2 cellular contexts compared by ENCODE assay signal in the genomic region with DNA sequence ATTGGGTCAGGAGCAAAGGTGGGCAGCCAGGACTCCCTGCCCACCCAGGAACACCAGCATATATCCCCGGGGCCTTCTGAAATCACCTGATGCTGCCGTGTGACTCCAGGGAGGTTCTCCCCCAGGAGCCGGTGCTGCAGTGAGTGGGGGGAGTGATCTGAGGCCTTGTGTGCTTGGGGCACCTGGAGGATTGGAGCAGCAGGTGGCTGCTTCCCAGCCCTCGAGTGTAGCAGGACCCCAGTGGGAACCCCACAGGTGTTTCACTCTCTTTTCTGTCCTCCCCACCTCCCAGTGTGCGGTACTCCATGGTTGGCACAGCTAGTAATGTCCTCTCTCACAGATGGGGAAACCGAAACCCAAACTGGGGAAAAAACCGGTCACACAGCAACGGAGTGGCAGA.
TF ChIP-seq lines count a peak whose summit lies in the region.

No MANE protein-coding gene starts in this region.

TF ChIP-seq in HepG2, 621 proteins besides CTCF, POLR2A, EP300 and RAD21:
- TF ChIP-seq, protein P1, sequence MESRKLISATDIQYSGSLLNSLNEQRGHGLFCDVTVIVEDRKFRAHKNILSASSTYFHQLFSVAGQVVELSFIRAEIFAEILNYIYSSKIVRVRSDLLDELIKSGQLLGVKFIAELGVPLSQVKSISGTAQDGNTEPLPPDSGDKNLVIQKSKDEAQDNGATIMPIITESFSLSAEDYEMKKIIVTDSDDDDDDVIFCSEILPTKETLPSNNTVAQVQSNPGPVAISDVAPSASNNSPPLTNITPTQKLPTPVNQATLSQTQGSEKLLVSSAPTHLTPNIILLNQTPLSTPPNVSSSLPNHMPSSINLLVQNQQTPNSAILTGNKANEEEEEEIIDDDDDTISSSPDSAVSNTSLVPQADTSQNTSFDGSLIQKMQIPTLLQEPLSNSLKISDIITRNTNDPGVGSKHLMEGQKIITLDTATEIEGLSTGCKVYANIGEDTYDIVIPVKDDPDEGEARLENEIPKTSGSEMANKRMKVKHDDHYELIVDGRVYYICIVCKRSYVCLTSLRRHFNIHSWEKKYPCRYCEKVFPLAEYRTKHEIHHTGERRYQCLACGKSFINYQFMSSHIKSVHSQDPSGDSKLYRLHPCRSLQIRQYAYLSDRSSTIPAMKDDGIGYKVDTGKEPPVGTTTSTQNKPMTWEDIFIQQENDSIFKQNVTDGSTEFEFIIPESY (CRISPR knock-in tag; IDR thresholded peaks at IDR 0.05): no peak
- TF ChIP-seq BHLHE40 (IDR thresholded peaks at IDR 0.05; ENCODE audit: low read length) (no peak), ZSCAN30 (CRISPR knock-in tag; IDR thresholded peaks at IDR 0.05) (no peak), RXRB (CRISPR knock-in tag; IDR thresholded peaks at IDR 0.05; ENCODE audit: borderline replicate concordance) (no peak), ZNF281 (CRISPR knock-in tag; IDR thresholded peaks at IDR 0.05; ENCODE audit: borderline replicate concordance) (no peak), CREB3 (CRISPR knock-in tag; IDR thresholded peaks at IDR 0.05) (no peak), CEBPZ (IDR thresholded peaks at IDR 0.05; ENCODE audit: low read length) (no peak)

TF ChIP-seq in H1, 55 proteins besides CTCF, POLR2A, EP300 and RAD21:
- TF ChIP-seq, protein P2, sequence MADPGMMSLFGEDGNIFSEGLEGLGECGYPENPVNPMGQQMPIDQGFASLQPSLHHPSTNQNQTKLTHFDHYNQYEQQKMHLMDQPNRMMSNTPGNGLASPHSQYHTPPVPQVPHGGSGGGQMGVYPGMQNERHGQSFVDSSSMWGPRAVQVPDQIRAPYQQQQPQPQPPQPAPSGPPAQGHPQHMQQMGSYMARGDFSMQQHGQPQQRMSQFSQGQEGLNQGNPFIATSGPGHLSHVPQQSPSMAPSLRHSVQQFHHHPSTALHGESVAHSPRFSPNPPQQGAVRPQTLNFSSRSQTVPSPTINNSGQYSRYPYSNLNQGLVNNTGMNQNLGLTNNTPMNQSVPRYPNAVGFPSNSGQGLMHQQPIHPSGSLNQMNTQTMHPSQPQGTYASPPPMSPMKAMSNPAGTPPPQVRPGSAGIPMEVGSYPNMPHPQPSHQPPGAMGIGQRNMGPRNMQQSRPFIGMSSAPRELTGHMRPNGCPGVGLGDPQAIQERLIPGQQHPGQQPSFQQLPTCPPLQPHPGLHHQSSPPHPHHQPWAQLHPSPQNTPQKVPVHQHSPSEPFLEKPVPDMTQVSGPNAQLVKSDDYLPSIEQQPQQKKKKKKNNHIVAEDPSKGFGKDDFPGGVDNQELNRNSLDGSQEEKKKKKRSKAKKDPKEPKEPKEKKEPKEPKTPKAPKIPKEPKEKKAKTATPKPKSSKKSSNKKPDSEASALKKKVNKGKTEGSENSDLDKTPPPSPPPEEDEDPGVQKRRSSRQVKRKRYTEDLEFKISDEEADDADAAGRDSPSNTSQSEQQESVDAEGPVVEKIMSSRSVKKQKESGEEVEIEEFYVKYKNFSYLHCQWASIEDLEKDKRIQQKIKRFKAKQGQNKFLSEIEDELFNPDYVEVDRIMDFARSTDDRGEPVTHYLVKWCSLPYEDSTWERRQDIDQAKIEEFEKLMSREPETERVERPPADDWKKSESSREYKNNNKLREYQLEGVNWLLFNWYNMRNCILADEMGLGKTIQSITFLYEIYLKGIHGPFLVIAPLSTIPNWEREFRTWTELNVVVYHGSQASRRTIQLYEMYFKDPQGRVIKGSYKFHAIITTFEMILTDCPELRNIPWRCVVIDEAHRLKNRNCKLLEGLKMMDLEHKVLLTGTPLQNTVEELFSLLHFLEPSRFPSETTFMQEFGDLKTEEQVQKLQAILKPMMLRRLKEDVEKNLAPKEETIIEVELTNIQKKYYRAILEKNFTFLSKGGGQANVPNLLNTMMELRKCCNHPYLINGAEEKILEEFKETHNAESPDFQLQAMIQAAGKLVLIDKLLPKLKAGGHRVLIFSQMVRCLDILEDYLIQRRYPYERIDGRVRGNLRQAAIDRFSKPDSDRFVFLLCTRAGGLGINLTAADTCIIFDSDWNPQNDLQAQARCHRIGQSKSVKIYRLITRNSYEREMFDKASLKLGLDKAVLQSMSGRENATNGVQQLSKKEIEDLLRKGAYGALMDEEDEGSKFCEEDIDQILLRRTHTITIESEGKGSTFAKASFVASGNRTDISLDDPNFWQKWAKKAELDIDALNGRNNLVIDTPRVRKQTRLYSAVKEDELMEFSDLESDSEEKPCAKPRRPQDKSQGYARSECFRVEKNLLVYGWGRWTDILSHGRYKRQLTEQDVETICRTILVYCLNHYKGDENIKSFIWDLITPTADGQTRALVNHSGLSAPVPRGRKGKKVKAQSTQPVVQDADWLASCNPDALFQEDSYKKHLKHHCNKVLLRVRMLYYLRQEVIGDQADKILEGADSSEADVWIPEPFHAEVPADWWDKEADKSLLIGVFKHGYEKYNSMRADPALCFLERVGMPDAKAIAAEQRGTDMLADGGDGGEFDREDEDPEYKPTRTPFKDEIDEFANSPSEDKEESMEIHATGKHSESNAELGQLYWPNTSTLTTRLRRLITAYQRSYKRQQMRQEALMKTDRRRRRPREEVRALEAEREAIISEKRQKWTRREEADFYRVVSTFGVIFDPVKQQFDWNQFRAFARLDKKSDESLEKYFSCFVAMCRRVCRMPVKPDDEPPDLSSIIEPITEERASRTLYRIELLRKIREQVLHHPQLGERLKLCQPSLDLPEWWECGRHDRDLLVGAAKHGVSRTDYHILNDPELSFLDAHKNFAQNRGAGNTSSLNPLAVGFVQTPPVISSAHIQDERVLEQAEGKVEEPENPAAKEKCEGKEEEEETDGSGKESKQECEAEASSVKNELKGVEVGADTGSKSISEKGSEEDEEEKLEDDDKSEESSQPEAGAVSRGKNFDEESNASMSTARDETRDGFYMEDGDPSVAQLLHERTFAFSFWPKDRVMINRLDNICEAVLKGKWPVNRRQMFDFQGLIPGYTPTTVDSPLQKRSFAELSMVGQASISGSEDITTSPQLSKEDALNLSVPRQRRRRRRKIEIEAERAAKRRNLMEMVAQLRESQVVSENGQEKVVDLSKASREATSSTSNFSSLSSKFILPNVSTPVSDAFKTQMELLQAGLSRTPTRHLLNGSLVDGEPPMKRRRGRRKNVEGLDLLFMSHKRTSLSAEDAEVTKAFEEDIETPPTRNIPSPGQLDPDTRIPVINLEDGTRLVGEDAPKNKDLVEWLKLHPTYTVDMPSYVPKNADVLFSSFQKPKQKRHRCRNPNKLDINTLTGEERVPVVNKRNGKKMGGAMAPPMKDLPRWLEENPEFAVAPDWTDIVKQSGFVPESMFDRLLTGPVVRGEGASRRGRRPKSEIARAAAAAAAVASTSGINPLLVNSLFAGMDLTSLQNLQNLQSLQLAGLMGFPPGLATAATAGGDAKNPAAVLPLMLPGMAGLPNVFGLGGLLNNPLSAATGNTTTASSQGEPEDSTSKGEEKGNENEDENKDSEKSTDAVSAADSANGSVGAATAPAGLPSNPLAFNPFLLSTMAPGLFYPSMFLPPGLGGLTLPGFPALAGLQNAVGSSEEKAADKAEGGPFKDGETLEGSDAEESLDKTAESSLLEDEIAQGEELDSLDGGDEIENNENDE (IDR thresholded peaks at IDR 0.05; ENCODE audit: insufficient replicate concordance, low read length): no peak
- TF ChIP-seq JUND (IDR thresholded peaks at IDR 0.05; ENCODE audit: low read length): no peak
- TF ChIP-seq KDM1A (IDR thresholded peaks at IDR 0.05; ENCODE audit: borderline replicate concordance, low read length): no peak
- no peak for TF ChIP-seq SP1 (IDR thresholded peaks at IDR 0.05; ENCODE audit: low read depth, low read length)
- TF ChIP-seq TAF1 (IDR thresholded peaks at IDR 0.05; ENCODE audit: low read depth, low read length): no peak
- no peak for TF ChIP-seq SUZ12 (IDR thresholded peaks at IDR 0.05; ENCODE audit: low read length)
- no peak for TF ChIP-seq SIN3A (conservative IDR thresholded peaks at IDR 0.05 in 1 of 2, IDR thresholded peaks at IDR 0.05 in 1 of 2; ENCODE audit: low read depth in 1 of 2, low read length in 2 of 2)
- TF ChIP-seq TAF7 (optimal IDR thresholded peaks at IDR 0.05; ENCODE audit: borderline replicate concordance, low read depth, low read length): no peak
- TF ChIP-seq EZH2 (IDR thresholded peaks at IDR 0.05; ENCODE audit: low read depth, low read length, severe bottlenecking): no peak
- no peak for TF ChIP-seq PHF8 (conservative IDR thresholded peaks at IDR 0.05; ENCODE audit: low read depth, low read length)
- TF ChIP-seq HDAC6 (IDR thresholded peaks at IDR 0.05; ENCODE audit: low read depth, low read length): no peak
- TF ChIP-seq TBP (IDR thresholded peaks at IDR 0.05; ENCODE audit: low read depth, low read length): no peak
- TF ChIP-seq CTBP2 (IDR thresholded peaks at IDR 0.05; ENCODE audit: borderline replicate concordance, insufficient read depth, insufficient read length, low read length): no peak
- TF ChIP-seq KDM4A (IDR thresholded peaks at IDR 0.05; ENCODE audit: low read depth, low read length, severe bottlenecking): no peak
- no peak for TF ChIP-seq POU5F1 (IDR thresholded peaks at IDR 0.05; ENCODE audit: low read depth, low read length)
- TF ChIP-seq SIRT6 (IDR thresholded peaks at IDR 0.05; ENCODE audit: low read length): no peak
- TF ChIP-seq HDAC2 (IDR thresholded peaks at IDR 0.05; ENCODE audit: borderline replicate concordance in 1 of 2, low read depth in 2 of 2, low read length in 2 of 2): no peak
- no peak for TF ChIP-seq TCF12 (IDR thresholded peaks at IDR 0.05; ENCODE audit: low read depth, low read length)
- TF ChIP-seq KDM5A (IDR thresholded peaks at IDR 0.05; ENCODE audit: low read length): no peak
- TF ChIP-seq ZNF274 (IDR thresholded peaks at IDR 0.05; ENCODE audit: borderline replicate concordance, extremely low read depth, low read length): no peak
